Comparison of ENCODE assay signal across 11 cellular contexts in genomic region chr1:177986281-177986680, GRCh38. TPM values are rescaled to one million over a fixed set of nuclear protein-coding genes. Genes with fewer than 3 reads are reported as not detected.
DNase-seq lines count a peak whose midpoint lies in the region; ATAC-seq and TF ChIP-seq lines count a peak whose summit lies in the region.
"Not testable (repeated sequence)": the region's sequence is repeated elsewhere in the genome, so short reads cannot be mapped to it uniquely, and the experiment has no call there.
"Had no signal": no experiment of that assay in that cellular context is flagged by ENCODE, and none has a peak within 500 bp of the region (broad histone marks: within the 10 kb centered on the region; RNA-seq: fewer than 3 reads in every experiment).

No MANE protein-coding gene starts in this region.

- POLR2A ChIA-PET in IMR-90 (lab: Charles Lee; ENCODE audit: unreplicated experiment): not testable (repeated sequence)

- not testable (repeated sequence) for H2BK20ac ChIP-seq in IMR-90 (ENCODE audit: low read depth, low read length)

- H2BK15ac ChIP-seq in IMR-90 (ENCODE audit: low read depth, low read length): not testable (repeated sequence)

- not testable (repeated sequence) for H3K18ac ChIP-seq in IMR-90 (ENCODE audit: low read depth, low read length)

- 0 out of 2 replicates have a peak overlapping the region, but pooled peaks have one; percentile 41 for H4K5ac ChIP-seq in IMR-90 (ENCODE audit: low read depth, low read length)

- H3K4me2 ChIP-seq in IMR-90 (ENCODE audit: low read depth, low read length); smooth muscle cell: not testable (repeated sequence)

- not testable (repeated sequence) for H2AK5ac ChIP-seq in IMR-90 (ENCODE audit: low read depth, low read length)

- H2AFZ ChIP-seq in IMR-90 (replicated peaks; ENCODE audit: low read length, poor library complexity): not testable (repeated sequence)
- peak overlapping the region; percentile 37 for H2AFZ ChIP-seq in smooth muscle cell (ENCODE audit: low read depth)

- 0 out of 2 replicates have a peak overlapping the region, but pooled peaks have one; percentile 8 for H2BK120ac ChIP-seq in IMR-90 (ENCODE audit: low read depth, low read length)

- in situ Hi-C loops in IMR-90 (cut with MboI; ENCODE audit: low sequenced_read_pairs): not testable (repeated sequence)

- not testable (repeated sequence) for H3K79me1 ChIP-seq in IMR-90 (ENCODE audit: low read depth in 1 of 2, low read length in 2 of 2)

- not testable (repeated sequence) for H3K9ac ChIP-seq in IMR-90 (ENCODE audit: low read depth, low read length); smooth muscle cell (ENCODE audit: low read depth)

- not testable (repeated sequence) for H3K27ac ChIP-seq in IMR-90 (ENCODE audit: insufficient read depth, low read length); caudate nucleus (ENCODE audit: low read depth, low read length); smooth muscle cell (ENCODE audit: low read depth)

- TF ChIP-seq POLR2A in IMR-90 (IDR thresholded peaks at IDR 0.05; ENCODE audit: low read depth, low read length): not testable (repeated sequence)

- not testable (repeated sequence) for H3K56ac ChIP-seq in IMR-90 (ENCODE audit: extremely low read depth, insufficient read depth, low read length)

- H4K20me1 ChIP-seq in IMR-90 (ENCODE audit: insufficient read depth, low read length); smooth muscle cell (ENCODE audit: low read depth): not testable (repeated sequence)

- ATAC-seq in IMR-90 (ENCODE audit: low read depth): not testable (repeated sequence)
- peak; percentile 75 for ATAC-seq in mucosa of descending colon

- H3K23ac ChIP-seq in IMR-90 (ENCODE audit: low read depth, low read length): not testable (repeated sequence)

- CTCF ChIA-PET in IMR-90 (lab: Yijun Ruan, JAX): not testable (repeated sequence)

- H3K4ac ChIP-seq in IMR-90 (ENCODE audit: low read depth, low read length): not testable (repeated sequence)

- H3K79me2 ChIP-seq in smooth muscle cell (ENCODE audit: low read depth): not testable (repeated sequence)

- not testable (repeated sequence) for H3K4me1 ChIP-seq in IMR-90 (ENCODE audit: control insufficient read depth, insufficient read depth, low read length); mucosa of descending colon (ENCODE audit: low read depth)
- H3K4me1 ChIP-seq in smooth muscle cell (ENCODE audit: low read depth): peaks cover 15% of the 10 kb centered on the region

- not testable (repeated sequence) for H3K36me3 ChIP-seq in IMR-90 (ENCODE audit: control insufficient read depth, insufficient read depth, low read length); mucosa of descending colon (ENCODE audit: low read depth); smooth muscle cell (ENCODE audit: low read depth)

- not testable (repeated sequence) for H3K27me3 ChIP-seq in IMR-90 (ENCODE audit: control insufficient read depth, insufficient read depth, low read length); smooth muscle cell (ENCODE audit: low read depth)

- H3F3A ChIP-seq in smooth muscle cell (ENCODE audit: low read depth): not testable (repeated sequence)

- TF ChIP-seq RAD21 in IMR-90 (IDR thresholded peaks at IDR 0.05; ENCODE audit: low read length): not testable (repeated sequence)

- H3K14ac ChIP-seq in IMR-90 (replicated peaks; ENCODE audit: low read depth, low read length): not testable (repeated sequence)

- H4K91ac ChIP-seq in IMR-90 (ENCODE audit: insufficient read depth, low read depth, low read length): not testable (repeated sequence)

- dilution Hi-C loops in IMR-90 (cut with HindIII; ENCODE audit: low sequenced_read_pairs, unreplicated experiment): not testable (repeated sequence)

- peak; percentile 70 for DNase-seq in DMS53 (lab: John Stamatoyannopoulos, UW)
- DNase-seq in IMR-90: peak; percentile 64
- DNase-seq in NCI-H226: peak; percentile 7
- peak; percentile 24 to 54 for DNase-seq in SHP77 (lab: John Stamatoyannopoulos, UW)
- peak in 37 of 61 donors; percentile 1 to 86 (median 26) for DNase-seq in caudate nucleus (lab: John Stamatoyannopoulos, UW)
- DNase-seq in fibroblast of the aortic adventitia (ENCODE audit: low read depth): peak; percentile 11
- DNase-seq in mucosa of descending colon: peak in 2 of 3 donors; percentile 37 to 40
- not testable (repeated sequence) for DNase-seq in smooth muscle cell (lab: John Stamatoyannopoulos, UW; ENCODE audit: unreplicated experiment)

- TF ChIP-seq CTCF in IMR-90 (conservative IDR thresholded peaks at IDR 0.05; ENCODE audit: low read depth, low read length); fibroblast of the aortic adventitia (IDR thresholded peaks at IDR 0.05; ENCODE audit: insufficient read depth, low read length); mucosa of descending colon (IDR thresholded peaks at IDR 0.05); smooth muscle cell (IDR thresholded peaks at IDR 0.05; ENCODE audit: borderline replicate concordance, insufficient read depth, poor library complexity, severe bottlenecking): not testable (repeated sequence)

- H2BK5ac ChIP-seq in IMR-90 (ENCODE audit: low read depth, low read length, poor library complexity, severe bottlenecking): not testable (repeated sequence)

- not testable (repeated sequence) for H2AK9ac ChIP-seq in IMR-90 (replicated peaks; ENCODE audit: low read depth, low read length, poor library complexity)

- H3K9me1 ChIP-seq in IMR-90 (ENCODE audit: insufficient read depth, low read length): not testable (repeated sequence)

- H3K9me3 ChIP-seq in IMR-90 (ENCODE audit: control insufficient read depth, insufficient read depth, low read length); mucosa of descending colon; smooth muscle cell (replicated peaks; ENCODE audit: low read depth): not testable (repeated sequence)

- WGBS in IMR-90 (ENCODE audit: extremely low coverage in 2 of 2, insufficient read length in 1 of 2), 2 experiments: no CpG with 5 or more reads among the region's 5 CpGs
- 67% methylated on average over 5 of the region's 5 CpGs for WGBS in smooth muscle cell (ENCODE audit: low lambda C conversion rate)

- not testable (repeated sequence) for H3K4me3 ChIP-seq in IMR-90 (ENCODE audit: insufficient read depth, low read depth, low read length); fibroblast of the aortic adventitia (ENCODE audit: low read depth, low read length); mucosa of descending colon; smooth muscle cell

- BruUV-seq in IMR-90 (replicated peaks; lab: Mats Ljungman, UMichigan): not testable (repeated sequence)

- intact Hi-C loops in IMR-90 (cut with micrococcal nuclease); mucosa of descending colon (cut with DNase I, micrococcal nuclease): not testable (repeated sequence)

- not testable (repeated sequence) for H4K8ac ChIP-seq in IMR-90 (ENCODE audit: low read depth in 2 of 2, low read length in 2 of 2)

RNA-seq across cellular contexts. Expression of gene SEC16B, which starts 16.4 kb away (rescaled TPM):
- total RNA-seq in IMR-90 (2012; rRNA removed): 2.8 and 4.3 TPM in 2 replicates
- 3.4 and 4.3 TPM in 2 replicates for polyA plus RNA-seq in IMR-90 (2012; rRNA removed)
- 2.0 and 2.2 TPM in 2 replicates for polyA plus RNA-seq in IMR-90 (2012; cell fraction: cytosol; rRNA removed)
- 11.8 and 15.0 TPM in 2 replicates for polyA plus RNA-seq in IMR-90 (2012; cell fraction: nucleus; rRNA removed; ENCODE audit: low replicate concordance)
- total RNA-seq in fibroblast of the aortic adventitia (ENCODE audit: low replicate concordance): 1.6 and 4.8 TPM in 2 replicates
- total RNA-seq in mucosa of descending colon: 1 to 10 TPM; 2.4 to 9.4 (median 4.7) TPM
- total RNA-seq in smooth muscle cell: 2.9 and 3.2 TPM in 2 replicates
- 4.3 and 5.9 TPM in 2 replicates for polyA plus RNA-seq in smooth muscle cell
- total RNA-seq: activated B cell treated with CpG ODN at 0.5 μM for 24 hours; activated T-cell treated with anti-CD3 and anti-CD28 coated beads, Interleukin-2, amount 50 U/mL, for 4 hours; CD8-positive, alpha-beta memory T cell had no signal
- polyA plus RNA-seq: CD8-positive, alpha-beta memory T cell had no signal
